Comparison of ENCODE assay signal across 16 cellular contexts in genomic region chr2:43284967-43285366, GRCh38. TPM values are rescaled to one million over a fixed set of nuclear protein-coding genes. Genes with fewer than 3 reads are reported as not detected.
A peak's percentile ranks its signal among the peaks of the same experiment; 100 is the strongest.
DNase-seq lines count a peak whose midpoint lies in the region; ATAC-seq, FAIRE-seq and TF ChIP-seq lines count a peak whose summit lies in the region.
"Had no signal": no experiment of that assay in that cellular context is flagged by ENCODE, and none has a peak within 500 bp of the region (broad histone marks: within the 10 kb centered on the region; RNA-seq: fewer than 3 reads in every experiment).

No MANE protein-coding gene starts in this region.

- H3K9ac ChIP-seq in BLaER1 treated with 17β-estradiol and CSF1 and Interleukin-3, amounts not matched to agents 10 nM and 100 nM, result no peak overlapping the region

- ATAC-seq in left lobe of liver, result peak; percentile 82
- no peak for ATAC-seq in HG03108 (IDR thresholded peaks at IDR 0.05; ENCODE audit: unreplicated experiment)
- no peak for ATAC-seq in GM21723 (IDR thresholded peaks at IDR 0.05; ENCODE audit: unreplicated experiment)

- H3K4me2 ChIP-seq in BLaER1 treated with 17β-estradiol and CSF1 and Interleukin-3, amounts not matched to agents 10 nM and 100 nM, result no peak overlapping the region

- no peak for FAIRE-seq in small intestine (lab: Jason Lieb, UNC)
- FAIRE-seq: D721Med, G401.6, GM12892, GM18507, H1 had no signal

- TF ChIP-seq CTCF in coronary artery (IDR thresholded peaks at IDR 0.05), result no peak

- peak overlapping the region in 8 of 10 experiments; percentile 13 to 40 (median 32); a peak in 14 of 20 replicates for H3K4me3 ChIP-seq in BLaER1 treated with 17β-estradiol and CSF1 and Interleukin-3, amounts not matched to agents 10 nM and 100 nM
- H3K4me3 ChIP-seq in coronary artery, result no peak overlapping the region
- no peak overlapping the region for H3K4me3 ChIP-seq in small intestine (ENCODE audit: low read depth in 1 of 2, low read length in 2 of 2)

- peaks cover 33 to 61% (median 55%) of the 10 kb centered on the region in 11 experiments for H3K9me3 ChIP-seq in BLaER1 treated with 17β-estradiol and CSF1 and Interleukin-3, amounts not matched to agents 10 nM and 100 nM (replicated peaks in 1 of 11)
- H3K9me3 ChIP-seq in small intestine (ENCODE audit: control insufficient read depth, low read depth), result peaks cover 2% of the 10 kb centered on the region

- H3K4me1 ChIP-seq in BLaER1 treated with 17β-estradiol and CSF1 and Interleukin-3, amounts not matched to agents 10 nM and 100 nM, result peaks cover 0 to 58% (median 9%) of the 10 kb centered on the region in 10 experiments; a peak in 11 of 20 replicates
- no peaks in the 10 kb centered on the region for H3K4me1 ChIP-seq in small intestine (ENCODE audit: control insufficient read depth in 2 of 2, insufficient read depth in 1 of 2, low read depth in 1 of 2, low read length in 1 of 2)
- H3K4me1 ChIP-seq: Caco-2 had no signal

- DNase-seq in coronary artery (ENCODE audit: low spot score) (peak; percentile 35), left lobe of liver (ENCODE audit: low spot score) (peak; percentile 52), small intestine (peak; percentile 55), NAMALWA (ENCODE audit: low spot score) (no peak)
- DNase-seq: Caco-2; CD4-positive, alpha-beta T cell; H9 had no signal

- WGBS in small intestine, 3 donors, result 93 to 100% (median 100%) methylated on average over 1 of the region's 1 CpG

- H4K20me1 ChIP-seq in BLaER1 treated with 17β-estradiol and CSF1 and Interleukin-3, amounts not matched to agents 10 nM and 100 nM, result no peaks in the 10 kb centered on the region

- no peak overlapping the region for H3K27ac ChIP-seq in BLaER1 treated with 17β-estradiol and CSF1 and Interleukin-3, amounts not matched to agents 10 nM and 100 nM
- H3K27ac ChIP-seq in coronary artery, result no peak overlapping the region
- no peak overlapping the region for H3K27ac ChIP-seq in small intestine (ENCODE audit: low read depth in 1 of 2, low read length in 1 of 2)
- H3K27ac ChIP-seq: C4-2B had no signal

- peaks cover 41 to 99% (median 90%) of the 10 kb centered on the region in 11 experiments for H3K36me3 ChIP-seq in BLaER1 treated with 17β-estradiol and CSF1 and Interleukin-3, amounts not matched to agents 10 nM and 100 nM
- peaks cover 9 to 14% of the 10 kb centered on the region in 2 donors for H3K36me3 ChIP-seq in small intestine (ENCODE audit: control insufficient read depth in 2 of 2, insufficient read depth in 2 of 2, low read length in 2 of 2)

- no peaks in the 10 kb centered on the region for H3K27me3 ChIP-seq in BLaER1 treated with 17β-estradiol and CSF1 and Interleukin-3, amounts not matched to agents 10 nM and 100 nM
- H3K27me3 ChIP-seq in small intestine (ENCODE audit: control insufficient read depth in 2 of 2, insufficient read depth in 2 of 2, low read length in 2 of 2), result no peaks in the 10 kb centered on the region

RNA-seq across cellular contexts. Expression of gene ZFP36L2, which starts 58.6 kb away (rescaled TPM):
- total RNA-seq in left lobe of liver, result 60.6 TPM
- polyA plus RNA-seq in small intestine, result 10 to 100 TPM; 62.1 to 98.9 (median 98.8) TPM

Comparison
In these comparisons a context has a peak if more than half of its experiments do, and no peak if none do; other contexts are left out.
1. H3K4me3 ChIP-seq: peak in BLaER1 treated with 17β-estradiol and CSF1 and Interleukin-3, amounts not matched to agents 10 nM and 100 nM (8 of 10); none in coronary artery (single experiment) and small intestine (0 of 2).